Comparison of ENCODE assay signal across 29 cellular contexts in the genomic region with DNA sequence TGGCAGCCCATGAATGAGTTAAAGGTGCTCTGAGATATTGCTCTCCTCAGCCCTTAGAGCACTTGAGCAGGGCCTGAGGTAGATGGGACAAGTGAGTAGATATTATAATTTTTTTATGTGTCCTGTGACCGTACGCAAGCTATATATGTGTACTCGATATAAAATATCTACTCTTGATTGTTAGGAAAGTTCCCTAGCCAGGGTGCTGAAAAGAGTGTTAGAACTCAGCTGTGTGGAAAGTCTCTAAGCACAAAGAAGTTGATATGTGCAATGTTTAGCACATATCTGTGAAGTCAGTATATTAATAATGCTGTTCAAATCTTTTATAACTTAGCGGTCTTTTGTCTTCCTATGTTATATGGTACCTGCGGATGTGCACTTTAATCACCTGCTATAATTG.
"Had no signal": no experiment of that assay in that cellular context is flagged by ENCODE, and none has a peak within 500 bp of the region (broad histone marks: within the 10 kb centered on the region; RNA-seq: fewer than 3 reads in every experiment).

No MANE protein-coding gene starts in this region.

- H3K4me3 Mint-ChIP-seq: natural killer cell; nephron; neural progenitor cell; stimulated activated memory B cell treated with anti-CD40 and anti-IgM and Interleukin-4, amounts not matched to agents 10 μg/mL and 1 μg/mL and 100 μg/mL, for 72 hours; stimulated activated naive CD8-positive, alpha-beta T cell treated with anti-CD3 and anti-CD28 coated beads, Interleukin-15, amount 100 ng/mL, for 72 hours; type B pancreatic cell had no signal

- H3K36me3 Mint-ChIP-seq: natural killer cell; neural progenitor cell; stimulated activated memory B cell treated with anti-CD40 and anti-IgM and Interleukin-4, amounts not matched to agents 10 μg/mL and 1 μg/mL and 100 μg/mL, for 72 hours; type B pancreatic cell had no signal

- ATAC-seq: natural killer cell; psoas muscle; right cardiac atrium; right lobe of liver; stimulated activated memory B cell treated with anti-CD40 and anti-IgM and Interleukin-4, amounts not matched to agents 10 μg/mL and 1 μg/mL and 100 μg/mL, for 72 hours; stimulated activated naive CD8-positive, alpha-beta T cell treated with anti-CD3 and anti-CD28 coated beads, Interleukin-15, amount 100 ng/mL, for 72 hours; stimulated activated naive CD8-positive, alpha-beta T cell treated with anti-CD3 and anti-CD28 coated beads, Interleukin-15, Interleukin-2, amounts not matched to agents 100 U/mL and 50 U/mL, for 24 hours; upper lobe of right lung had no signal

- H3K4me1 ChIP-seq: neural progenitor cell, parathyroid adenoma, psoas muscle, right lobe of liver, sigmoid colon, suprapubic skin, tibial artery, transverse colon, upper lobe of right lung, uterus had no signal

- DNase-seq: natural killer cell; occipital lobe; ovary; posterior cingulate gyrus; psoas muscle; right cardiac atrium; right lobe of liver; sigmoid colon; small intestine; stimulated activated CD4-positive, alpha-beta T cell treated with anti-CD3 and anti-CD28 coated beads, Interleukin-15, amount 100 ng/mL, for 24 hours; stimulated activated CD4-positive, alpha-beta T cell treated with anti-CD3 and anti-CD28 coated beads, Interleukin-4, amount 100 ng/mL, for 1 hour; stimulated activated CD4-positive, alpha-beta T cell treated with anti-CD3 and anti-CD28 coated beads, Interleukin-4, amount 100 ng/mL, for 4 hours; stimulated activated CD8-positive, alpha-beta memory T cell treated with anti-CD3 and anti-CD28 coated beads, Interleukin-4, amount 100 ng/mL, for 48 hours; stimulated activated naive CD4-positive, alpha-beta T cell; stimulated activated naive CD8-positive, alpha-beta T cell treated with anti-CD3 and anti-CD28 coated beads, Interleukin-15, amount 100 ng/mL, for 72 hours; stimulated activated naive CD8-positive, alpha-beta T cell treated with anti-CD3 and anti-CD28 coated beads, Interleukin-15, Interleukin-2, amounts not matched to agents 100 U/mL and 50 U/mL, for 24 hours; substantia nigra; testis; tibial artery; transverse colon; upper lobe of right lung; uterus had no signal

- H3K27me3 ChIP-seq: neural progenitor cell, ovary, right lobe of liver, sigmoid colon, suprapubic skin, testis, tibial artery, transverse colon, upper lobe of right lung, uterus had no signal

- H3K36me3 ChIP-seq: neural progenitor cell, ovary, right lobe of liver, sigmoid colon, suprapubic skin, tibial artery, transverse colon, upper lobe of right lung, uterus had no signal

- H3K4me2 ChIP-seq: neural progenitor cell had no signal

- H3K4me1 Mint-ChIP-seq: natural killer cell; nephron; stimulated activated memory B cell treated with anti-CD40 and anti-IgM and Interleukin-4, amounts not matched to agents 10 μg/mL and 1 μg/mL and 100 μg/mL, for 72 hours; stimulated activated naive CD8-positive, alpha-beta T cell treated with anti-CD3 and anti-CD28 coated beads, Interleukin-15, amount 100 ng/mL, for 72 hours had no signal

- H3K9me3 Mint-ChIP-seq: nephron; neural progenitor cell; stimulated activated naive CD8-positive, alpha-beta T cell treated with anti-CD3 and anti-CD28 coated beads, Interleukin-15, amount 100 ng/mL, for 72 hours; type B pancreatic cell had no signal

- H3K79me2 ChIP-seq: parathyroid adenoma had no signal

- H3K27ac Mint-ChIP-seq: natural killer cell; nephron; neural progenitor cell; progenitor cell of endocrine pancreas; stimulated activated memory B cell treated with anti-CD40 and anti-IgM and Interleukin-4, amounts not matched to agents 10 μg/mL and 1 μg/mL and 100 μg/mL, for 72 hours; stimulated activated naive CD8-positive, alpha-beta T cell treated with anti-CD3 and anti-CD28 coated beads, Interleukin-15, amount 100 ng/mL, for 72 hours; type B pancreatic cell had no signal

- H3K27ac ChIP-seq: neural progenitor cell, ovary, parathyroid adenoma, psoas muscle, right lobe of liver, sigmoid colon, suprapubic skin, testis, tibial artery, transverse colon, upper lobe of right lung, uterus had no signal

- H3K4me3 ChIP-seq: neural progenitor cell, ovary, psoas muscle, right lobe of liver, sigmoid colon, suprapubic skin, testis, tibial artery, transverse colon, upper lobe of right lung, uterus had no signal

- H3K27me3 Mint-ChIP-seq: progenitor cell of endocrine pancreas; stimulated activated naive CD8-positive, alpha-beta T cell treated with anti-CD3 and anti-CD28 coated beads, Interleukin-15, amount 100 ng/mL, for 72 hours had no signal

- H2AFZ ChIP-seq: neural progenitor cell, parathyroid adenoma had no signal
